In genomic region chr3:184685055-184685454, GRCh38 we compare ENCODE assay signal across 16 cellular contexts. TPM values are rescaled to one million over a fixed set of nuclear protein-coding genes. Genes with fewer than 3 reads are reported as not detected.
DNase-seq lines count a peak whose midpoint lies in the region; ATAC-seq and TF ChIP-seq lines count a peak whose summit lies in the region.
"Had no signal": no experiment of that assay in that cellular context is flagged by ENCODE, and none has a peak within 500 bp of the region (broad histone marks: within the 10 kb centered on the region; RNA-seq: fewer than 3 reads in every experiment).

No MANE protein-coding gene starts in this region.

- no peak for TF ChIP-seq CTCF in H9 (conservative IDR thresholded peaks at IDR 0.05)
- no peak for TF ChIP-seq CTCF in WERI-Rb-1 (IDR thresholded peaks at IDR 0.05; ENCODE audit: low read depth, low read length)
- no peak for TF ChIP-seq CTCF in osteocyte (IDR thresholded peaks at IDR 0.05)

- H3K79me2 ChIP-seq in H9 (ENCODE audit: insufficient read depth, low read length), result no peaks in the 10 kb centered on the region

- no peak overlapping the region for H3K4me3 Mint-ChIP-seq in H9
- no peak overlapping the region for H3K4me3 Mint-ChIP-seq in osteocyte (ENCODE audit: unreplicated experiment)
- H3K4me3 Mint-ChIP-seq: CD4-positive, alpha-beta T cell had no signal

- H3K36me3 ChIP-seq in WERI-Rb-1 (no peaks in the 10 kb centered on the region), mesodermal cell (ENCODE audit: control insufficient read depth, insufficient read depth, low read length) (no peaks in the 10 kb centered on the region)
- no peaks in the 10 kb centered on the region for H3K36me3 ChIP-seq in effector memory CD4-positive, alpha-beta T cell (ENCODE audit: control insufficient read depth, insufficient read depth, low read length)
- H3K36me3 ChIP-seq: HAP-1, SJSA1 had no signal

- no peak overlapping the region for H4K8ac ChIP-seq in H9 (replicated peaks; ENCODE audit: insufficient read length, low read depth, low read length)

- H3K56ac ChIP-seq in H9 (ENCODE audit: insufficient read length, low read depth, low read length), result no peak overlapping the region

- H3K9ac ChIP-seq in H9 (ENCODE audit: extremely low read depth, insufficient read length, low read length), result no peak overlapping the region

- no peak overlapping the region for H3K23ac ChIP-seq in H9 (ENCODE audit: insufficient read length, low read depth, low read length)

- H3K36me3 Mint-ChIP-seq in H9 (ENCODE audit: insufficient read depth in 1 of 3, low read depth in 3 of 3), result no peaks in the 10 kb centered on the region; a peak in 1 of 7 replicates
- H3K36me3 Mint-ChIP-seq in osteocyte (ENCODE audit: unreplicated experiment), result no peaks in the 10 kb centered on the region

- H3K9me3 Mint-ChIP-seq in H9 (peaks cover 2 to 4% of the 10 kb centered on the region in 2 experiments; a peak in 2 of 5 replicates), osteocyte (ENCODE audit: unreplicated experiment) (no peaks in the 10 kb centered on the region)
- H3K9me3 Mint-ChIP-seq: CD4-positive, alpha-beta T cell had no signal

- no peak overlapping the region for H3T11ph ChIP-seq in H9 (ENCODE audit: low read length)

- H2BK20ac ChIP-seq in H9 (ENCODE audit: low read depth, low read length, poor library complexity, severe bottlenecking), result no peak overlapping the region

- H3K4ac ChIP-seq in H9 (ENCODE audit: low read depth, low read length), result no peak overlapping the region

- DNase-seq in H9 (no peak), WERI-Rb-1 (no peak), osteocyte (ENCODE audit: extremely low spot score, unreplicated experiment) (no peak), SHP77 (lab: John Stamatoyannopoulos, UW) (no peak)
- DNase-seq in effector memory CD4-positive, alpha-beta T cell, result no peak
- DNase-seq: ACHN; CD4-positive, alpha-beta T cell; NCI-H2029 treated with DMSO at 0.1 percent for 48 hours; NCI-H510A; NCI-H774; PC-9 had no signal

- H4K5ac ChIP-seq in H9 (ENCODE audit: insufficient read length, low read depth, low read length), result no peak overlapping the region

- WGBS in H9 (ENCODE audit: extremely low coverage, insufficient read length, low lambda C conversion rate), result no CpG with 5 or more reads among the region's 4 CpGs
- 93 to 100% methylated on average over 2 of the region's 4 CpGs for WGBS in mesodermal cell (ENCODE audit: insufficient coverage in 2 of 2), 2 experiments

- H3K27me3 Mint-ChIP-seq in H9 (ENCODE audit: low read depth) (peaks cover 35% of the 10 kb centered on the region), osteocyte (ENCODE audit: unreplicated experiment) (no peaks in the 10 kb centered on the region)
- H3K27me3 Mint-ChIP-seq: CD4-positive, alpha-beta T cell had no signal

- no peaks in the 10 kb centered on the region for H3K23me2 ChIP-seq in H9 (ENCODE audit: insufficient read length, low read depth, low read length, poor library complexity, severe bottlenecking)

- no peak overlapping the region for H2BK5ac ChIP-seq in H9 (ENCODE audit: insufficient read length, low read length)

- no peak overlapping the region for H2AK5ac ChIP-seq in H9 (ENCODE audit: insufficient read length, low read length)

- H3K4me1 ChIP-seq in H9 (ENCODE audit: insufficient read depth, low read length) (peaks cover 5% of the 10 kb centered on the region; the same call in 1 of the 2 replicates), mesodermal cell (ENCODE audit: control insufficient read depth, insufficient read depth, low read length, poor library complexity, severe bottlenecking) (peaks cover 38% of the 10 kb centered on the region)
- H3K4me1 ChIP-seq in effector memory CD4-positive, alpha-beta T cell (ENCODE audit: control insufficient read depth, insufficient read depth, low read length, poor library complexity, severe bottlenecking), result no peaks in the 10 kb centered on the region

- H3K27ac ChIP-seq in H9 (ENCODE audit: insufficient read length, low read depth, low read length), result no peak overlapping the region
- peak overlapping the region; percentile 41; the same call in 1 of the 2 replicates for H3K27ac ChIP-seq in WERI-Rb-1
- H3K27ac ChIP-seq in mesodermal cell (ENCODE audit: low read depth, low read length, severe bottlenecking), result peak overlapping the region; percentile 82
- no peak overlapping the region for H3K27ac ChIP-seq in effector memory CD4-positive, alpha-beta T cell (ENCODE audit: insufficient read depth, low read length, poor library complexity, severe bottlenecking)
- H3K27ac ChIP-seq: PC-9 had no signal

- peak overlapping the region; percentile 28 for H3K18ac ChIP-seq in H9 (ENCODE audit: insufficient read length, low read depth, low read length)

- H2BK12ac ChIP-seq in H9 (ENCODE audit: insufficient read length, low read depth, low read length), result peak overlapping the region; percentile 33

- H3K4me1 Mint-ChIP-seq in H9 (peaks cover 12 to 17% of the 10 kb centered on the region in 2 experiments), osteocyte (ENCODE audit: unreplicated experiment) (peaks cover 47% of the 10 kb centered on the region)

- H3K4me3 ChIP-seq in WERI-Rb-1 (ENCODE audit: low read depth, low read length) (no peak overlapping the region), mesodermal cell (ENCODE audit: extremely low read depth, insufficient read depth, low read length, poor library complexity, severe bottlenecking) (no peak overlapping the region)
- H3K4me3 ChIP-seq in effector memory CD4-positive, alpha-beta T cell (ENCODE audit: insufficient read depth, low read depth, low read length, poor library complexity, severe bottlenecking), result no peak overlapping the region
- H3K4me3 ChIP-seq: HAP-1, PC-9, SJSA1 had no signal

- no peaks in the 10 kb centered on the region for H3K9me3 ChIP-seq in H9 (ENCODE audit: control insufficient read depth, low read depth, low read length)
- H3K9me3 ChIP-seq in WERI-Rb-1 (ENCODE audit: severe bottlenecking), result no peaks in the 10 kb centered on the region
- H3K9me3 ChIP-seq in mesodermal cell (ENCODE audit: control insufficient read depth, low read length), result no peaks in the 10 kb centered on the region
- no peaks in the 10 kb centered on the region for H3K9me3 ChIP-seq in effector memory CD4-positive, alpha-beta T cell (ENCODE audit: control insufficient read depth, low read length)
- H3K9me3 ChIP-seq: HAP-1, SJSA1 had no signal

- ATAC-seq in HG03025 (IDR thresholded peaks at IDR 0.05; ENCODE audit: low FRiP score, unreplicated experiment) (no peak), HG02852 (IDR thresholded peaks at IDR 0.05; ENCODE audit: unreplicated experiment) (no peak)

- no peak overlapping the region for H4K91ac ChIP-seq in H9 (ENCODE audit: insufficient read length, low read depth, low read length)

- no peaks in the 10 kb centered on the region for H3K79me1 ChIP-seq in H9 (ENCODE audit: insufficient read depth, low read depth, low read length, poor library complexity, severe bottlenecking)

- no peak overlapping the region for H2AFZ ChIP-seq in H9 (ENCODE audit: low read length)
- H2AFZ ChIP-seq: PC-9 had no signal

- no peaks in the 10 kb centered on the region for H3K27me3 ChIP-seq in H9 (ENCODE audit: insufficient read depth, low read length)
- H3K27me3 ChIP-seq in WERI-Rb-1 (ENCODE audit: insufficient read depth, low read depth, severe bottlenecking), result no peaks in the 10 kb centered on the region
- no peaks in the 10 kb centered on the region for H3K27me3 ChIP-seq in effector memory CD4-positive, alpha-beta T cell (replicated peaks; ENCODE audit: control insufficient read depth, insufficient read depth, low read length, poor library complexity, severe bottlenecking)
- H3K27me3 ChIP-seq: SJSA1 had no signal

- no peak overlapping the region for H2BK120ac ChIP-seq in H9 (ENCODE audit: low read depth, low read length, poor library complexity, severe bottlenecking)

- no peaks in the 10 kb centered on the region for H4K20me1 ChIP-seq in H9 (ENCODE audit: control insufficient read depth, insufficient read depth, insufficient read length)

- H3K14ac ChIP-seq in H9 (ENCODE audit: insufficient read depth, low read length), result no peak overlapping the region

- H3K4me2 ChIP-seq in H9 (ENCODE audit: insufficient read depth, insufficient read length, low read length), result no peak overlapping the region
- H3K4me2 ChIP-seq: PC-9 had no signal

- no peak overlapping the region for H3K27ac Mint-ChIP-seq in H9
- peak overlapping the region; percentile 67 for H3K27ac Mint-ChIP-seq in osteocyte (ENCODE audit: unreplicated experiment)
- H3K27ac Mint-ChIP-seq: CD4-positive, alpha-beta T cell had no signal

- H2BK15ac ChIP-seq in H9 (ENCODE audit: low read depth, low read length), result no peak overlapping the region

RNA-seq across cellular contexts. Expression of gene MAGEF1, which starts 26.8 kb away (rescaled TPM):
- total RNA-seq in H9 (2021) (31.9 and 34.8 TPM in 2 replicates), osteocyte (47.5 and 48.6 TPM in 2 replicates)
- polyA plus RNA-seq in mesodermal cell (2013, experiment 1 of 2), result 47.9 TPM
- 47.0 TPM for polyA plus RNA-seq in mesodermal cell (2013, experiment 2 of 2)

Comparison
In these comparisons a context has a peak if more than half of its experiments do, and no peak if none do; other contexts are left out.
1. H3K27ac ChIP-seq: peak in WERI-Rb-1 (single experiment) and mesodermal cell (single experiment); none in H9 (single experiment) and effector memory CD4-positive, alpha-beta T cell (single experiment).